16 cellular contexts compared by ENCODE assay signal in genomic region chr22:20554824-20555223, GRCh38. TPM values are rescaled to one million over a fixed set of nuclear protein-coding genes. Genes with fewer than 3 reads are reported as not detected.
DNase-seq lines count a peak whose midpoint lies in the region; ATAC-seq and TF ChIP-seq lines count a peak whose summit lies in the region.
"Had no signal": no experiment of that assay in that cellular context is flagged by ENCODE, and none has a peak within 500 bp of the region (broad histone marks: within the 10 kb centered on the region; RNA-seq: fewer than 3 reads in every experiment).

No MANE protein-coding gene starts in this region.

- peaks cover 97% of the 10 kb centered on the region for H3K4me1 Mint-ChIP-seq in activated T-cell treated with anti-CD3 and anti-CD28 coated beads, Interleukin-2, amount 50 U/mL, for 24 hours (ENCODE audit: low read depth)
- H3K4me1 Mint-ChIP-seq in activated T-cell treated with anti-CD3 and anti-CD28 coated beads, Interleukin-2, amount 50 U/mL, for 72 hours (ENCODE audit: low read depth): peaks cover 93% of the 10 kb centered on the region
- peaks cover 56% of the 10 kb centered on the region for H3K4me1 Mint-ChIP-seq in T-helper 17 cell

- H3K9ac ChIP-seq in skeletal muscle satellite cell (ENCODE audit: low read depth, low read length): peak overlapping the region; percentile 31

- peak overlapping the region; percentile 33 for H3K4me2 ChIP-seq in skeletal muscle satellite cell (ENCODE audit: low read length)

- peak overlapping the region; percentile 93 for H3K27ac Mint-ChIP-seq in activated T-cell treated with anti-CD3 and anti-CD28 coated beads, Interleukin-2, amount 50 U/mL, for 24 hours
- no peak overlapping the region for H3K27ac Mint-ChIP-seq in activated T-cell treated with anti-CD3 and anti-CD28 coated beads, Interleukin-2, amount 50 U/mL, for 72 hours
- peak overlapping the region; percentile 97 for H3K27ac Mint-ChIP-seq in T-helper 17 cell
- H3K27ac Mint-ChIP-seq: progenitor cell of endocrine pancreas had no signal

- no peaks in the 10 kb centered on the region for H3K27me3 ChIP-seq in skeletal muscle satellite cell (ENCODE audit: control insufficient read depth, insufficient read depth, low read length)
- H3K27me3 ChIP-seq: SJSA1, stomach had no signal

- peaks cover 72% of the 10 kb centered on the region for H3K36me3 ChIP-seq in skeletal muscle satellite cell (ENCODE audit: insufficient read depth, low read length)

- no peak overlapping the region for H3K4me3 Mint-ChIP-seq in activated T-cell treated with anti-CD3 and anti-CD28 coated beads, Interleukin-2, amount 50 U/mL, for 24 hours
- no peak overlapping the region for H3K4me3 Mint-ChIP-seq in activated T-cell treated with anti-CD3 and anti-CD28 coated beads, Interleukin-2, amount 50 U/mL, for 72 hours
- H3K4me3 Mint-ChIP-seq in T-helper 17 cell: peak overlapping the region; percentile 81

- no peak for ATAC-seq in activated T-cell treated with anti-CD3 and anti-CD28 coated beads, Interleukin-2, amount 50 U/mL, for 72 hours (replicated peaks in 1 of 2)
- no peak for ATAC-seq in T-helper 17 cell
- no peak for ATAC-seq in GM21786 (IDR thresholded peaks at IDR 0.05; ENCODE audit: unreplicated experiment)
- no peak for ATAC-seq in SK-N-SH treated with all-trans-retinoic acid at 6 μM for 48 hours

- peaks cover 93% of the 10 kb centered on the region for H3K36me3 Mint-ChIP-seq in activated T-cell treated with anti-CD3 and anti-CD28 coated beads, Interleukin-2, amount 50 U/mL, for 24 hours (ENCODE audit: low read depth)
- peaks cover 26 to 55% of the 10 kb centered on the region in 2 donors for H3K36me3 Mint-ChIP-seq in activated T-cell treated with anti-CD3 and anti-CD28 coated beads, Interleukin-2, amount 50 U/mL, for 72 hours (ENCODE audit: insufficient read depth in 2 of 2)
- H3K36me3 Mint-ChIP-seq in T-helper 17 cell (ENCODE audit: low read depth): peaks cover 18% of the 10 kb centered on the region

- DNase-seq in activated T-cell treated with anti-CD3 and anti-CD28 coated beads, Interleukin-2, amount 50 U/mL, for 24 hours: no peak
- no peak for DNase-seq in activated T-cell treated with anti-CD3 and anti-CD28 coated beads, Interleukin-2, amount 50 U/mL, for 72 hours
- DNase-seq in T-helper 17 cell (no peak), iPS-NIHi11 (ENCODE audit: low spot score) (peak; percentile 4), iPS-NIHi7 (ENCODE audit: extremely low spot score) (no peak)
- DNase-seq: activated naive CD4-positive, alpha-beta T cell treated with Interleukin-2 at 50 U/mL for 16 hours; effector CD8-positive, alpha-beta T cell; MV-4-11; NCI-H2029 treated with DMSO at 0.1 percent for 48 hours; NCI-H524 treated with DMSO at 0.1 percent for 48 hours; stomach had no signal

- H3K4me1 ChIP-seq in skeletal muscle satellite cell (ENCODE audit: control insufficient read depth, insufficient read depth, low read length): peaks cover 74% of the 10 kb centered on the region

- H3K9me3 ChIP-seq in T-helper 17 cell (ENCODE audit: control insufficient read depth, low read length, poor library complexity, severe bottlenecking): peaks cover 4% of the 10 kb centered on the region
- peaks cover 2% of the 10 kb centered on the region for H3K9me3 ChIP-seq in skeletal muscle satellite cell (replicated peaks; ENCODE audit: low read length)
- H3K9me3 ChIP-seq: SJSA1, stomach had no signal

- H3K4me3 ChIP-seq in skeletal muscle satellite cell (ENCODE audit: low read length): no peak overlapping the region
- H3K4me3 ChIP-seq: SJSA1, stomach had no signal

- peaks cover 8% of the 10 kb centered on the region for H3K9me3 Mint-ChIP-seq in activated T-cell treated with anti-CD3 and anti-CD28 coated beads, Interleukin-2, amount 50 U/mL, for 24 hours
- peaks cover 6 to 8% of the 10 kb centered on the region in 2 donors for H3K9me3 Mint-ChIP-seq in activated T-cell treated with anti-CD3 and anti-CD28 coated beads, Interleukin-2, amount 50 U/mL, for 72 hours

- H3K27me3 Mint-ChIP-seq in activated T-cell treated with anti-CD3 and anti-CD28 coated beads, Interleukin-2, amount 50 U/mL, for 24 hours: no peaks in the 10 kb centered on the region
- no peaks in the 10 kb centered on the region for H3K27me3 Mint-ChIP-seq in activated T-cell treated with anti-CD3 and anti-CD28 coated beads, Interleukin-2, amount 50 U/mL, for 72 hours (ENCODE audit: low read depth)
- H3K27me3 Mint-ChIP-seq in T-helper 17 cell: no peaks in the 10 kb centered on the region
- H3K27me3 Mint-ChIP-seq: progenitor cell of endocrine pancreas had no signal

TF ChIP-seq in SK-N-SH treated with all-trans-retinoic acid at 6 μM for 48 hours, 23 proteins besides CTCF, POLR2A, EP300 and RAD21:
- TF ChIP-seq CREB5 (CRISPR knock-in tag; IDR thresholded peaks at IDR 0.05; ENCODE audit: low read depth) (no peak), ZFP3 (CRISPR knock-in tag; IDR thresholded peaks at IDR 0.05) (no peak), ZNF70 (CRISPR knock-in tag; IDR thresholded peaks at IDR 0.05) (no peak), ZFP30 (CRISPR knock-in tag; IDR thresholded peaks at IDR 0.05) (no peak), PPARA (CRISPR knock-in tag; IDR thresholded peaks at IDR 0.05; ENCODE audit: borderline replicate concordance) (no peak), PATZ1 (CRISPR knock-in tag; IDR thresholded peaks at IDR 0.05; ENCODE audit: borderline replicate concordance) (no peak), BACH2 (CRISPR knock-in tag; IDR thresholded peaks at IDR 0.05; ENCODE audit: borderline replicate concordance) (no peak), POU6F1 (CRISPR knock-in tag; IDR thresholded peaks at IDR 0.05; ENCODE audit: borderline replicate concordance, low read depth) (no peak), ISL1 (CRISPR knock-in tag; IDR thresholded peaks at IDR 0.05) (no peak), ZNF8 (CRISPR knock-in tag; IDR thresholded peaks at IDR 0.05) (no peak), ARNTL (CRISPR knock-in tag; IDR thresholded peaks at IDR 0.05; ENCODE audit: borderline replicate concordance, low read depth) (no peak), SNAI2 (CRISPR knock-in tag; IDR thresholded peaks at IDR 0.05) (no peak)

RNA-seq across cellular contexts. Expression of gene MED15, which starts 47.4 kb away (rescaled TPM):
- 100 to 1,000 TPM; 106 to 113 TPM for total RNA-seq in activated T-cell treated with anti-CD3 and anti-CD28 coated beads, Interleukin-2, amount 50 U/mL, for 72 hours
- 100 to 1,000 TPM; 207 to 251 TPM for total RNA-seq in T-helper 17 cell
- total RNA-seq in skeletal muscle satellite cell (2012; rRNA removed): 43.3 and 49.1 TPM in 2 replicates

RNA-seq across cellular contexts. Expression of gene KLHL22, which starts 59.2 kb away (rescaled TPM):
- 10 to 100 TPM; 21.4 to 26.5 TPM for total RNA-seq in activated T-cell treated with anti-CD3 and anti-CD28 coated beads, Interleukin-2, amount 50 U/mL, for 72 hours
- 10 to 100 TPM; 28.1 to 33.1 TPM for total RNA-seq in T-helper 17 cell
- total RNA-seq in skeletal muscle satellite cell (2012; rRNA removed): 14.7 and 18.1 TPM in 2 replicates
